In genomic region chr2:216081487-216082387, GRCh38 we compare ENCODE assay signal across 8 cellular contexts. TPM values are rescaled to one million over a fixed set of nuclear protein-coding genes. Genes with fewer than 3 reads are reported as not detected.
DNase-seq lines count a peak whose midpoint lies in the region; ATAC-seq lines count a peak whose summit lies in the region.

Gene PECR (minus strand): TSS chr2:216081809. CDS start chr2:216081741, 68 bp downstream.
Gene TMEM169 (plus strand): TSS chr2:216081919. CDS start chr2:216095964, 14,045 bp downstream.

- peaks cover 9% of the 10 kb centered on the region for H3K36me3 Mint-ChIP-seq in activated CD8-positive, alpha-beta T cell treated with anti-CD3 and anti-CD28 coated beads, Interleukin-2, amount 10 ng/mL, durations not matched to agents 7 days and 5 days (ENCODE audit: low read depth)
- H3K36me3 Mint-ChIP-seq in memory B cell: no peaks in the 10 kb centered on the region

- peak within 1 kb of the TSS; percentile 83 for H3K27ac Mint-ChIP-seq in activated CD8-positive, alpha-beta T cell treated with anti-CD3 and anti-CD28 coated beads, Interleukin-2, amount 10 ng/mL, durations not matched to agents 7 days and 5 days
- H3K27ac Mint-ChIP-seq in memory B cell: peak within 1 kb of the TSS; percentile 75

- CTCF ChIA-PET in activated CD8-positive, alpha-beta T cell treated with anti-CD3 and anti-CD28 coated beads, Interleukin-2, amount 10 ng/mL, durations not matched to agents 7 days and 5 days (lab: Charles Lee): interaction anchor here (0.7 to 6.6 kb wide), 10 partner anchors 10 to 60 kb away, joined by 3 to 76 read pairs (median 5); partner anchors contain the start of gene XRCC5

- peaks cover 54% of the 10 kb centered on the region for H3K4me1 Mint-ChIP-seq in activated CD8-positive, alpha-beta T cell treated with anti-CD3 and anti-CD28 coated beads, Interleukin-2, amount 10 ng/mL, durations not matched to agents 7 days and 5 days (ENCODE audit: low read depth)
- peaks cover 31% of the 10 kb centered on the region for H3K4me1 Mint-ChIP-seq in memory B cell

- DNase-seq in C1 segment of cervical spinal cord (lab: John Stamatoyannopoulos, UW) (peak; percentile 26 to 89 (median 76)), NCI-H774 (lab: John Stamatoyannopoulos, UW) (peak; percentile 73), memory B cell (ENCODE audit: low spot score in 2 of 2) (peak; percentile 36 to 56)
- DNase-seq in activated CD8-positive, alpha-beta T cell treated with anti-CD3 and anti-CD28 coated beads, Interleukin-2, amount 10 ng/mL, durations not matched to agents 7 days and 5 days: peak; percentile 86
- DNase-seq in effector CD8-positive, alpha-beta T cell (lab: John Stamatoyannopoulos, UW): peak; percentile 57
- peak; percentile 47 for DNase-seq in stimulated activated CD8-positive, alpha-beta memory T cell treated with anti-CD3 and anti-CD28 coated beads, Interleukin-12 subunit alpha, Interleukin-12 subunit beta, amount 100 ng/mL, for 1 hour (ENCODE audit: low read depth)

- no peaks in the 10 kb centered on the region for H3K27me3 Mint-ChIP-seq in activated CD8-positive, alpha-beta T cell treated with anti-CD3 and anti-CD28 coated beads, Interleukin-2, amount 10 ng/mL, durations not matched to agents 7 days and 5 days (ENCODE audit: low read depth)
- H3K27me3 Mint-ChIP-seq in memory B cell: no peaks in the 10 kb centered on the region

- peak; percentile 98 for ATAC-seq in GM19324 (IDR thresholded peaks at IDR 0.05; ENCODE audit: low FRiP score, unreplicated experiment)
- peak; percentile 94 for ATAC-seq in HG03439 (IDR thresholded peaks at IDR 0.05; ENCODE audit: unreplicated experiment)
- ATAC-seq in activated CD8-positive, alpha-beta T cell treated with anti-CD3 and anti-CD28 coated beads, Interleukin-2, amount 10 ng/mL, durations not matched to agents 7 days and 5 days: peak; percentile 95
- peak; percentile 94 for ATAC-seq in memory B cell (ENCODE audit: low read depth)

- H3K4me3 Mint-ChIP-seq in activated CD8-positive, alpha-beta T cell treated with anti-CD3 and anti-CD28 coated beads, Interleukin-2, amount 10 ng/mL, durations not matched to agents 7 days and 5 days: peak within 1 kb of the TSS; percentile 92
- peak within 1 kb of the TSS; percentile 88 for H3K4me3 Mint-ChIP-seq in memory B cell

- POLR2A ChIA-PET in activated CD8-positive, alpha-beta T cell treated with anti-CD3 and anti-CD28 coated beads, Interleukin-2, amount 10 ng/mL, durations not matched to agents 7 days and 5 days (lab: Charles Lee): interaction anchor here (0.8 to 2.2 kb wide), 5 partner anchors 9 to 32 kb away, joined by 3 to 13 read pairs (median 3); partner anchors contain the start of gene XRCC5

- H3K9me3 Mint-ChIP-seq in activated CD8-positive, alpha-beta T cell treated with anti-CD3 and anti-CD28 coated beads, Interleukin-2, amount 10 ng/mL, durations not matched to agents 7 days and 5 days (ENCODE audit: insufficient read depth): no peaks in the 10 kb centered on the region
- no peaks in the 10 kb centered on the region for H3K9me3 Mint-ChIP-seq in memory B cell

RNA-seq across cellular contexts. Expression of gene PECR, which starts in this region (rescaled TPM):
- 10 to 100 TPM; 29.0 to 30.3 TPM for total RNA-seq in activated CD8-positive, alpha-beta T cell treated with anti-CD3 and anti-CD28 coated beads, Interleukin-2, amount 10 ng/mL, durations not matched to agents 7 days and 5 days

RNA-seq across cellular contexts. Expression of gene TMEM169, which starts in this region (rescaled TPM):
- total RNA-seq in activated CD8-positive, alpha-beta T cell treated with anti-CD3 and anti-CD28 coated beads, Interleukin-2, amount 10 ng/mL, durations not matched to agents 7 days and 5 days: 1 to 10 TPM; 1.2 to 1.4 TPM

Comparison
In these comparisons a context has a peak if more than half of its experiments do, and no peak if none do; other contexts are left out.
1. Peak in every context shown above with its lines: DNase-seq and ATAC-seq.